In the genomic region with DNA sequence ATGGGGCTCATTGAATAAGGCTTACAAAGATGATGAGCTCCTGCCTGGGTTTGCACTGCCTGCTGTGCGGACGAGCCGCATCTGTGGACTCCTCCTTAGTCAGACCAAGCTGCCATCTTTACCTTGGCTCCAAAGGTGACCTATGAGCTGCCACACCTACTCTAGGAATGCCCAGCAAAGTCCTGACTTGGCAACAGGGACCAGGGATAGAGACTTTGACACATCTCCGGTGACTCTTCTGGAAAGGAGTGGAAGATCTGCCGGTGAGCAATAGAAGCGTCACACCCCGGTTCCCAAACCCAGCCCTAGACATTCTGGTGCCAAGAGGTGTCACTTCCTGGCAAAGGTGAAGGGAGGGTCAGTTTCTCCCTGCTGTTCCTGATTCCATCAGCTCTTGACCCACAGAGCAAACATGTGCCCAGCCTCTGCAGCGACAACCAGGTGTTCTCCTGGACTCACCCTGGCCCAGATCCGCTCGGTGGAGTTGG, we compare ENCODE assay signal across 11 cellular contexts. TPM values are rescaled to one million over a fixed set of nuclear protein-coding genes. Genes with fewer than 3 reads are reported as not detected.
DNase-seq lines count a peak whose midpoint lies in the region; ATAC-seq and TF ChIP-seq lines count a peak whose summit lies in the region.
"Had no signal": no experiment of that assay in that cellular context is flagged by ENCODE, and none has a peak within 500 bp of the region (broad histone marks: within the 10 kb centered on the region; RNA-seq: fewer than 3 reads in every experiment).

No MANE protein-coding gene starts in this region.

- peak; percentile 32; the same call in 1 of the 2 replicates for ATAC-seq in Panc1
- peak; percentile 17 for ATAC-seq in foreskin keratinocyte
- peak; percentile 11 for ATAC-seq in sciatic nerve
- no peak for ATAC-seq in activated CD4-positive, CD25-positive, alpha-beta regulatory T cell treated with anti-CD3 and anti-CD28 coated beads, Interleukin-2, amount 50 U/mL, for 24 hours
- ATAC-seq in HG03457 (IDR thresholded peaks at IDR 0.05; ENCODE audit: unreplicated experiment) = no peak

- in situ Hi-C loops in GM23248 (cut with MboI) (no loop called here), Panc1 (cut with HindIII; ENCODE audit: low pct_unique_long_range_greater_than_20kb, low sequenced_read_pairs) (no loop called here)

- DNase-seq in GM23248 (peak; percentile 26), Panc1 (ENCODE audit: low read depth, low spot score) (no peak), foreskin keratinocyte (no peak), sciatic nerve (ENCODE audit: low spot score) (no peak), NCI-H1436 (lab: John Stamatoyannopoulos, UW) (no peak)

- H3K27me3 ChIP-seq in GM23248 (replicated peaks; ENCODE audit: insufficient read depth) (peaks cover 17% of the 10 kb centered on the region), Panc1 (ENCODE audit: control insufficient read depth, insufficient read depth, low read length) (no peaks in the 10 kb centered on the region), foreskin keratinocyte (peaks cover 15% of the 10 kb centered on the region)
- H3K27me3 ChIP-seq: vagina had no signal

- H3K9me3 ChIP-seq in GM23248 (ENCODE audit: low read depth) = no peaks in the 10 kb centered on the region
- H3K9me3 ChIP-seq in Panc1 (ENCODE audit: control insufficient read depth, insufficient read depth, low read depth, low read length) = no peaks in the 10 kb centered on the region
- H3K9me3 ChIP-seq: stomach, vagina had no signal

- intact Hi-C loops in Panc1 (cut with micrococcal nuclease; ENCODE audit: unreplicated experiment) = no loop called here
- intact Hi-C loops in sciatic nerve (cut with DNase I) = no loop called here

- no peaks in the 10 kb centered on the region for H3K9me2 ChIP-seq in GM23248 (ENCODE audit: insufficient read depth)

- peak overlapping the region; percentile 38 for H3K4me2 ChIP-seq in GM23248 (ENCODE audit: unreplicated experiment)

- H3K79me2 ChIP-seq in GM23248 (ENCODE audit: insufficient read depth) = no peaks in the 10 kb centered on the region

- CTCF ChIA-PET in Panc1 (lab: Charles Lee) = interaction anchor here (1.2 kb wide), 1 partner anchor 12 kb away, joined by 5 read pairs; no protein-coding TSS in a partner anchor

- WGBS in GM23248 (ENCODE audit: low coverage in 1 of 2, low lambda C conversion rate in 2 of 2, missing lambda C conversion rate in 2 of 2), 2 experiments = 54 to 58% methylated on average over 10 of the region's 10 CpGs

- no peak overlapping the region for H3K4me3 ChIP-seq in GM23248
- no peak overlapping the region for H3K4me3 ChIP-seq in Panc1 (ENCODE audit: low read depth in 2 of 2, low read length in 2 of 2)
- H3K4me3 ChIP-seq: K562, stomach, vagina had no signal

- no peak overlapping the region; the same call in 1 of the 2 replicates for H2AFZ ChIP-seq in GM23248

- no TSS peak for BruUV-seq in Panc1 (replicated peaks; lab: Mats Ljungman, UMichigan)

- no peaks in the 10 kb centered on the region for H4K20me1 ChIP-seq in GM23248 (ENCODE audit: insufficient read depth)

- TF ChIP-seq CTCF in Panc1 (IDR thresholded peaks at IDR 0.05) (no peak), foreskin keratinocyte (conservative IDR thresholded peaks at IDR 0.05) (no peak)

- POLR2A ChIA-PET in Panc1 (lab: Charles Lee) = no interaction called here

- H3K27ac ChIP-seq in GM23248 (no peak overlapping the region), Panc1 (ENCODE audit: low read length) (no peak overlapping the region), foreskin keratinocyte (no peak overlapping the region)
- H3K27ac ChIP-seq: vagina, WERI-Rb-1 had no signal

- H3K36me3 ChIP-seq in GM23248 (ENCODE audit: low read depth) (no peaks in the 10 kb centered on the region), Panc1 (ENCODE audit: control insufficient read depth, insufficient read depth, low read length) (no peaks in the 10 kb centered on the region)
- H3K36me3 ChIP-seq: stomach, vagina, WERI-Rb-1 had no signal

- no peak overlapping the region for H3K9ac ChIP-seq in GM23248

- peaks cover 7% of the 10 kb centered on the region; the same call in 1 of the 2 replicates for H3F3A ChIP-seq in GM23248 (ENCODE audit: insufficient read depth)

- no peaks in the 10 kb centered on the region for H3K4me1 ChIP-seq in GM23248 (ENCODE audit: insufficient read depth)
- H3K4me1 ChIP-seq in Panc1 (ENCODE audit: control insufficient read depth, insufficient read depth, low read length) = peaks cover 5% of the 10 kb centered on the region
- no peaks in the 10 kb centered on the region for H3K4me1 ChIP-seq in foreskin keratinocyte
- H3K4me1 ChIP-seq: vagina had no signal

RNA-seq across cellular contexts. Expression of a gene that starts 50.2 kb away (rescaled TPM):
- total RNA-seq in GM23248 (2014; rRNA removed; shearing (Covaris generic)) = 59.9 and 86.2 TPM in 2 replicates
- 163 TPM in 2 replicates for polyA plus RNA-seq in GM23248 (2016; fragmentation: Nextera tagmentation; extraction: Ambion mirVana)
- 111 TPM for total RNA-seq in Panc1 (2021; ENCODE audit: unreplicated experiment)
- 81.5 TPM for polyA plus RNA-seq in Panc1 (2012; ENCODE audit: insufficient read length)
- total RNA-seq in foreskin keratinocyte = 113 and 117 TPM in 2 replicates
- polyA plus RNA-seq in foreskin keratinocyte = 104 and 114 TPM in 2 replicates
- total RNA-seq in sciatic nerve = 52.2 TPM

Comparison
In these comparisons a context has a peak if more than half of its experiments do, and no peak if none do; other contexts are left out.
1. ATAC-seq: peak in Panc1 (single experiment), foreskin keratinocyte (single experiment) and sciatic nerve (single experiment); none in activated CD4-positive, CD25-positive, alpha-beta regulatory T cell treated with anti-CD3 and anti-CD28 coated beads, Interleukin-2, amount 50 U/mL, for 24 hours (0 of 2) and HG03457 (single experiment).